Comparison of ENCODE assay signal across 8 cellular contexts in the genomic region with DNA sequence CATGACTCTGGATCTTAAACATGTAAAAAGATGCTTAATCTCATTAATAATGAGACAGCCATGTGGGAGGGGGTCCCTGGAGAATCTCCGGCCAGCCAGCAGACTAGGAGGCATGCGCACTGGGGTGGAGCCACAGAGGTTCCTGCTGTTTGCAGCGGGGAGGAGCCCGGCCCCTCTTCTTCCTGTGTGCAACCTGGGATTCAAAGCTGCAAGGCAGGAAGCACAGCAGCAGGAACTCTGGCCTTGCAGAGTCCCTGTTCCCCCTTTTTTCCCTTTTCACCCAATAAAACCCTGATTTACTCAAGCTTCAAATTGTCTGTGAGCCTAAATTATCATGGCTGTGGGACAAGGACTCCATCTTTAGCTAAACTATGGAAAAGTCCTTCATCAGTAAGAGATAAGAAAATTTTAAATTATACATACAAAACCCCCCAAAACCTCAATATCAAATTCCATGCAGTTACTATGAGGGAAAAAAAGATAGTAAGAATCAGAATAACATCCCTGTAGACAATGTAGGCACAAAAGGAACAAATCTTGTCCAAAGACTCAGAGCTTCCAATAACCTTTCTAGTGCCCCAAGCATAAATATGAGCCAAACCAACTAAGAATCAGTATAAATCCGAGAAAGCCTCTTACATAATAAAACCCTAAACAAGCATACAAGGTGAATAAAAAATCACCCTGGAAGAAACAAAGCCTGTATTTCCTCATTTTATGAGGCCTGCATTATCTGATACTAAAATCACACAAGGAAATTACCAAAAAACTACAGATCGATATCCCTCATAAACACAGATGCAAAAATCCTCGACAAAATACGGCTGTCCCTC. TPM values are rescaled to one million over a fixed set of nuclear protein-coding genes. Genes with fewer than 3 reads are reported as not detected.
DNase-seq lines count a peak whose midpoint lies in the region; ATAC-seq and TF ChIP-seq lines count a peak whose summit lies in the region.

No MANE protein-coding gene starts in this region.

- H3K27ac ChIP-seq in endodermal cell (ENCODE audit: low read depth, low read length) = no peak overlapping the region
- H3K27ac ChIP-seq in upper lobe of right lung = no peak overlapping the region

- no peak overlapping the region for H3K9ac ChIP-seq in endodermal cell (ENCODE audit: extremely low read depth, low read length, poor library complexity, severe bottlenecking)

- H3K9me3 ChIP-seq in endodermal cell (ENCODE audit: control insufficient read depth, low read length) (no peaks in the 10 kb centered on the region), mucosa of descending colon (no peaks in the 10 kb centered on the region), upper lobe of right lung (no peaks in the 10 kb centered on the region)

- ATAC-seq in HG03045 (IDR thresholded peaks at IDR 0.05; ENCODE audit: unreplicated experiment) (peak; percentile 81), mucosa of descending colon (peak; percentile 100), upper lobe of right lung (peak; percentile 99)

- peak overlapping the region; percentile 77 for H3K27ac Mint-ChIP-seq in endodermal cell

- H3K9me3 Mint-ChIP-seq in endodermal cell = no peaks in the 10 kb centered on the region

- no peak for TF ChIP-seq CTCF in endodermal cell (conservative IDR thresholded peaks at IDR 0.05)
- no peak for TF ChIP-seq CTCF in mucosa of descending colon (IDR thresholded peaks at IDR 0.05)
- no peak for TF ChIP-seq CTCF in upper lobe of right lung (IDR thresholded peaks at IDR 0.05)

- DNase-seq in NCI-H1417 (lab: John Stamatoyannopoulos, UW) (peak in 2 of 3 experiments; percentile 35), NCI-H1417 treated with DMSO at 0.1 percent for 48 hours (lab: John Stamatoyannopoulos, UW) (no peak), SK-N-DZ (ENCODE audit: low spot score) (peak; percentile 75), endodermal cell (peak; percentile 93), mucosa of descending colon (peak; percentile 83 to 86 (median 86)), upper lobe of right lung (peak; percentile 87), KG1 (lab: John Stamatoyannopoulos, UW) (no peak)

- peaks cover 3% of the 10 kb centered on the region for H3K36me3 Mint-ChIP-seq in endodermal cell (ENCODE audit: low read depth)

- H3K27me3 ChIP-seq in endodermal cell (ENCODE audit: control insufficient read depth, insufficient read depth, low read length, poor library complexity, severe bottlenecking) (no peaks in the 10 kb centered on the region), upper lobe of right lung (no peaks in the 10 kb centered on the region)

- H3K4me1 Mint-ChIP-seq in endodermal cell = peaks cover 37% of the 10 kb centered on the region

- WGBS in endodermal cell (ENCODE audit: insufficient coverage in 1 of 2, insufficient read length in 1 of 2), 2 experiments = 25 to 59% methylated on average over 3 to 8 of the region's 8 CpGs

- H3K4me3 Mint-ChIP-seq in endodermal cell = peak overlapping the region; percentile 20

- H3K4me1 ChIP-seq in endodermal cell (ENCODE audit: control insufficient read depth, insufficient read depth, low read length) (no peaks in the 10 kb centered on the region), mucosa of descending colon (ENCODE audit: low read depth) (peaks cover 9% of the 10 kb centered on the region), upper lobe of right lung (peaks cover 21% of the 10 kb centered on the region)

- no peaks in the 10 kb centered on the region for H3K27me3 Mint-ChIP-seq in endodermal cell (ENCODE audit: insufficient read depth)

- intact Hi-C loops in mucosa of descending colon (cut with DNase I, micrococcal nuclease) = no loop called here
- intact Hi-C loops in upper lobe of right lung (cut with DNase I) = no loop called here

- H3K4me3 ChIP-seq in endodermal cell (ENCODE audit: low read length) = no peak overlapping the region
- H3K4me3 ChIP-seq in mucosa of descending colon = no peak overlapping the region
- H3K4me3 ChIP-seq in upper lobe of right lung = no peak overlapping the region

- H3K36me3 ChIP-seq in endodermal cell (ENCODE audit: control insufficient read depth, insufficient read depth, low read length) (no peaks in the 10 kb centered on the region), mucosa of descending colon (ENCODE audit: low read depth) (no peaks in the 10 kb centered on the region), upper lobe of right lung (no peaks in the 10 kb centered on the region)

RNA-seq across cellular contexts. Expression of a gene that starts 12.1 kb away (rescaled TPM):
- 128 and 175 TPM in 2 replicates for polyA plus RNA-seq in SK-N-DZ (2014; cell fraction: cytosol; rRNA removed)
- polyA plus RNA-seq in SK-N-DZ (2014; cell fraction: nucleus; rRNA removed) = 43.5 and 95.7 TPM in 2 replicates
- total RNA-seq in endodermal cell (100 to 1,000 TPM in 1 of 2 donors, 10 to 100 TPM in 1; 88.7 to 117 TPM), mucosa of descending colon (100 to 1,000 TPM in 1 of 3 donors, 10 to 100 TPM in 2; 71.9 to 101 (median 72.0) TPM), upper lobe of right lung (49.0 TPM)
- polyA plus RNA-seq in endodermal cell (2013, experiment 1 of 2) = 105 TPM
- 101 TPM for polyA plus RNA-seq in endodermal cell (2013, experiment 2 of 2)

RNA-seq across cellular contexts. Expression of a gene that starts 43.3 kb away (rescaled TPM):
- 43.6 and 52.0 TPM in 2 replicates for polyA plus RNA-seq in SK-N-DZ (2014; cell fraction: cytosol; rRNA removed)
- 19.9 and 25.5 TPM in 2 replicates for polyA plus RNA-seq in SK-N-DZ (2014; cell fraction: nucleus; rRNA removed)
- 10 to 100 TPM; 72.7 to 74.8 TPM for total RNA-seq in endodermal cell
- polyA plus RNA-seq in endodermal cell (2013, experiment 1 of 2) = 36.0 TPM
- 28.7 TPM for polyA plus RNA-seq in endodermal cell (2013, experiment 2 of 2)
- 10 to 100 TPM; 46.7 to 76.8 (median 46.7) TPM for total RNA-seq in mucosa of descending colon
- total RNA-seq in upper lobe of right lung = 25.4 TPM

Comparison
In these comparisons a context has a peak if more than half of its experiments do, and no peak if none do; other contexts are left out.
1. DNase-seq: peak in NCI-H1417 (2 of 3), SK-N-DZ (single experiment), endodermal cell (single experiment), mucosa of descending colon (3 of 3) and upper lobe of right lung (single experiment); none in NCI-H1417 treated with DMSO at 0.1 percent for 48 hours (single experiment) and KG1 (single experiment).
2. Peak in every context shown above with its lines, with median percentiles within 50 percentile points of each other: ATAC-seq.